In the genomic region with DNA sequence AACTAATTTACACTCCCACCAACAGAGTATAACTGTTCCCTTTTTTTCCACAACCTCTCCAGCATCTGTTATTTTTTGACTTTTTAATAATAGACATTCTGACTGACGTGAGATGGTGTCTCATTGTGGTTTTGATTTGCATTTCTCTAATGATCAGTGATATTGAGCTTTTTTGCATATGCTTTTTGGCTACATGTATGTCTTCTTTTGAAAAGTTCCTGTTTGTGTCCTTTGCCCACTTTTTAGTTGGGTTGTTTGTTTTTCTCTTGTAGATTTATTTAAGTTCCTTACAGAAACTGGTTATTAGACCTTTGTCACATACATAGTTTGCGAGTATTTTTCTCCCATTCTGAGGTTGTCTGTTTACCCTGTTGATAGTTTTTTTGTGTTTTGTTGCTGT, we compare ENCODE assay signal across 3 cellular contexts.
"Had no signal": no experiment of that assay in that cellular context is flagged by ENCODE, and none has a peak within 500 bp of the region (broad histone marks: within the 10 kb centered on the region; RNA-seq: fewer than 3 reads in every experiment).

No MANE protein-coding gene starts in this region.

- DNase-seq: GDM1, GF-D8 had no signal

- ATAC-seq: GM12878 had no signal

- H3K4me3 ChIP-seq: GM12878 had no signal
